Comparison of ENCODE assay signal across 13 cellular contexts in genomic region chr4:85780664-85781063, GRCh38.
DNase-seq lines count a peak whose midpoint lies in the region; ATAC-seq and TF ChIP-seq lines count a peak whose summit lies in the region.
"Had no signal": no experiment of that assay in that cellular context is flagged by ENCODE, and none has a peak within 500 bp of the region (broad histone marks: within the 10 kb centered on the region; RNA-seq: fewer than 3 reads in every experiment).

No MANE protein-coding gene starts in this region.

- H3K27me3 Mint-ChIP-seq in Caco-2 (ENCODE audit: insufficient read depth, unreplicated experiment): peaks cover 10% of the 10 kb centered on the region

- no peaks in the 10 kb centered on the region for H3K9me3 ChIP-seq in Caco-2
- no peaks in the 10 kb centered on the region for H3K9me3 ChIP-seq in breast epithelium
- H3K9me3 ChIP-seq: A549 had no signal

- CTCF ChIA-PET in Caco-2 (lab: Charles Lee): no interaction called here

- no peaks in the 10 kb centered on the region for H3K9me3 Mint-ChIP-seq in Caco-2 (ENCODE audit: unreplicated experiment)
- H3K9me3 Mint-ChIP-seq: neural progenitor cell had no signal

- H3K36me3 Mint-ChIP-seq in Caco-2 (ENCODE audit: insufficient read depth, unreplicated experiment): no peaks in the 10 kb centered on the region
- H3K36me3 Mint-ChIP-seq: neural progenitor cell had no signal

- H3K27ac ChIP-seq in breast epithelium: no peak overlapping the region
- H3K27ac ChIP-seq: A549, neural progenitor cell had no signal

- H3K27me3 ChIP-seq in Caco-2 (replicated peaks; ENCODE audit: control insufficient read depth, insufficient read depth, low read length): no peaks in the 10 kb centered on the region
- H3K27me3 ChIP-seq in breast epithelium: no peaks in the 10 kb centered on the region
- H3K27me3 ChIP-seq: neural progenitor cell had no signal

- no peak overlapping the region for H3K4me3 Mint-ChIP-seq in Caco-2 (ENCODE audit: unreplicated experiment)
- H3K4me3 Mint-ChIP-seq: H9, neural progenitor cell had no signal

- no peak overlapping the region for H3K27ac Mint-ChIP-seq in Caco-2 (ENCODE audit: unreplicated experiment)
- H3K27ac Mint-ChIP-seq: H9, neural progenitor cell had no signal

- no peak for TF ChIP-seq POLR2A in breast epithelium (IDR thresholded peaks at IDR 0.05)

- no TSS peak for BruUV-seq in Caco-2 (replicated peaks; lab: Mats Ljungman, UMichigan)

- no peak for DNase-seq in Right ventricle myocardium inferior (ENCODE audit: missing footprints)
- no peak for DNase-seq in cardiac septum (ENCODE audit: low spot score)
- DNase-seq in M059J (ENCODE audit: low read depth): peak; percentile 86
- no peak for DNase-seq in Right ventricle myocardium superior
- no peak for DNase-seq in COLO829 (ENCODE audit: low spot score)
- DNase-seq in Caco-2: no peak
- DNase-seq in breast epithelium (ENCODE audit: low spot score in 2 of 2): no peak
- no peak for DNase-seq in NK-92 (lab: John Stamatoyannopoulos, UW; ENCODE audit: unreplicated experiment)
- DNase-seq: activated CD4-positive, alpha-beta T cell treated with anti-CD3 and anti-CD28 coated beads, Interleukin-2, amount 50 U/mL, for 4 hours; H9 had no signal

- ATAC-seq in Right ventricle myocardium inferior (peak; percentile 69), Right ventricle myocardium superior (ENCODE audit: poor library complexity) (peak; percentile 80)
- ATAC-seq: A549, Panc1 had no signal

- POLR2A ChIA-PET in Caco-2 (lab: Charles Lee): no interaction called here

- H3K36me3 ChIP-seq in Caco-2 (ENCODE audit: control insufficient read depth, insufficient read depth, low read length): no peaks in the 10 kb centered on the region
- no peaks in the 10 kb centered on the region for H3K36me3 ChIP-seq in breast epithelium
- H3K36me3 ChIP-seq: neural progenitor cell had no signal

- H3K4me3 ChIP-seq in Caco-2 (ENCODE audit: low read depth, low read length): no peak overlapping the region
- H3K4me3 ChIP-seq in breast epithelium: no peak overlapping the region
- H3K4me3 ChIP-seq: A549, neural progenitor cell had no signal

- no peaks in the 10 kb centered on the region for H3K4me1 Mint-ChIP-seq in Caco-2 (ENCODE audit: low read depth, unreplicated experiment)

- no peak for TF ChIP-seq CTCF in Caco-2 (IDR thresholded peaks at IDR 0.05; ENCODE audit: insufficient read depth in 1 of 2, low read depth in 1 of 2, low read length in 1 of 2, severe bottlenecking in 1 of 2, unreplicated experiment in 1 of 2)
- no peak for TF ChIP-seq CTCF in breast epithelium (IDR thresholded peaks at IDR 0.05)

- no peaks in the 10 kb centered on the region for H3K4me1 ChIP-seq in Caco-2
- H3K4me1 ChIP-seq in breast epithelium: no peaks in the 10 kb centered on the region
- H3K4me1 ChIP-seq: neural progenitor cell had no signal

- intact Hi-C loops in Right ventricle myocardium inferior (cut with DNase I) (no loop called here), cardiac septum (cut with DNase I) (no loop called here), Right ventricle myocardium superior (cut with DNase I) (no loop called here), Caco-2 (cut with micrococcal nuclease; ENCODE audit: unreplicated experiment) (no loop called here), breast epithelium (cut with DNase I; ENCODE audit: low total_unique reads) (no loop called here)
